Comparison of ENCODE assay signal across 23 cellular contexts in genomic region chr14:27506272-27506671, GRCh38.
DNase-seq lines count a peak whose midpoint lies in the region; ATAC-seq, FAIRE-seq and TF ChIP-seq lines count a peak whose summit lies in the region.
"Had no signal": no experiment of that assay in that cellular context is flagged by ENCODE, and none has a peak within 500 bp of the region (broad histone marks: within the 10 kb centered on the region; RNA-seq: fewer than 3 reads in every experiment).

No MANE protein-coding gene starts in this region.

- H3K27me3 ChIP-seq in HepG2 (ENCODE audit: control insufficient read depth in 1 of 2, insufficient read depth in 2 of 2, low read length in 2 of 2) (no peaks in the 10 kb centered on the region), right lobe of liver (no peaks in the 10 kb centered on the region), endodermal cell (ENCODE audit: control insufficient read depth, insufficient read depth, low read length, poor library complexity, severe bottlenecking) (no peaks in the 10 kb centered on the region), Caco-2 (replicated peaks; ENCODE audit: control insufficient read depth, insufficient read depth, low read length) (no peaks in the 10 kb centered on the region)
- H3K27me3 ChIP-seq: BLaER1 treated with 17β-estradiol and CSF1 and Interleukin-3, amounts not matched to agents 10 nM and 100 nM; SJCRH30 had no signal

- H3K9ac ChIP-seq in HepG2 (ENCODE audit: insufficient read depth, low read depth, low read length) (no peak overlapping the region), endodermal cell (ENCODE audit: extremely low read depth, low read length, poor library complexity, severe bottlenecking) (no peak overlapping the region)
- H3K9ac ChIP-seq: BLaER1 treated with 17β-estradiol and CSF1 and Interleukin-3, amounts not matched to agents 10 nM and 100 nM had no signal

- no peak overlapping the region for H3K4me2 ChIP-seq in HepG2 (ENCODE audit: low read depth, low read length)
- H3K4me2 ChIP-seq: A549; BLaER1 treated with 17β-estradiol and CSF1 and Interleukin-3, amounts not matched to agents 10 nM and 100 nM had no signal

- TF ChIP-seq EP300 in HepG2 (IDR thresholded peaks at IDR 0.05; ENCODE audit: low read depth in 2 of 2, low read length in 2 of 2) (no peak), HepG2 (CRISPR knock-in tag; IDR thresholded peaks at IDR 0.05; ENCODE audit: borderline replicate concordance) (no peak)

- CTCF ChIA-PET in HepG2 (lab: Yijun Ruan, JAX; ENCODE audit: low intra/inter-chr PET ratio, low total read pairs): no interaction called here
- CTCF ChIA-PET in Caco-2 (lab: Charles Lee): no interaction called here

- TF ChIP-seq CTCF in HepG2 (CRISPR knock-in tag; IDR thresholded peaks at IDR 0.05) (no peak), right lobe of liver (IDR thresholded peaks at IDR 0.05) (no peak), endodermal cell (conservative IDR thresholded peaks at IDR 0.05) (peak; percentile 55), Caco-2 (IDR thresholded peaks at IDR 0.05; ENCODE audit: insufficient read depth in 1 of 2, low read depth in 1 of 2, low read length in 1 of 2, severe bottlenecking in 1 of 2, unreplicated experiment in 1 of 2) (no peak)

- H3K9me3 Mint-ChIP-seq in endodermal cell (peaks cover 26% of the 10 kb centered on the region), Caco-2 (ENCODE audit: unreplicated experiment) (no peaks in the 10 kb centered on the region)

- TF ChIP-seq POLR2A in HepG2 (IDR thresholded peaks at IDR 0.05; ENCODE audit: insufficient read depth in 1 of 2, low read depth in 2 of 2, low read length in 2 of 2) (no peak), right lobe of liver (IDR thresholded peaks at IDR 0.05) (no peak), erythroblast (IDR thresholded peaks at IDR 0.05; ENCODE audit: low read length) (no peak)

- H2AFZ ChIP-seq in HepG2 (ENCODE audit: low read length): no peak overlapping the region

- H3K79me2 ChIP-seq in HepG2 (ENCODE audit: insufficient read depth, low read length): no peaks in the 10 kb centered on the region

- H3K27ac ChIP-seq in HepG2 (ENCODE audit: extremely low read length, insufficient read depth, low read length) (no peak overlapping the region), right lobe of liver (no peak overlapping the region), endodermal cell (ENCODE audit: low read depth, low read length) (no peak overlapping the region)
- H3K27ac ChIP-seq: A549; BLaER1 treated with 17β-estradiol and CSF1 and Interleukin-3, amounts not matched to agents 10 nM and 100 nM; SJCRH30 had no signal

- no peaks in the 10 kb centered on the region for H4K20me1 ChIP-seq in HepG2 (ENCODE audit: insufficient read depth, low read length)
- H4K20me1 ChIP-seq: BLaER1 treated with 17β-estradiol and CSF1 and Interleukin-3, amounts not matched to agents 10 nM and 100 nM had no signal

- H3K36me3 Mint-ChIP-seq in endodermal cell (ENCODE audit: low read depth) (peaks cover 13% of the 10 kb centered on the region), Caco-2 (ENCODE audit: insufficient read depth, unreplicated experiment) (no peaks in the 10 kb centered on the region)

- H3K27ac Mint-ChIP-seq in endodermal cell (no peak overlapping the region), Caco-2 (ENCODE audit: unreplicated experiment) (no peak overlapping the region)
- H3K27ac Mint-ChIP-seq: CD4-positive, alpha-beta T cell had no signal

- no peaks in the 10 kb centered on the region for H3K4me1 Mint-ChIP-seq in endodermal cell
- H3K4me1 Mint-ChIP-seq in Caco-2 (ENCODE audit: low read depth, unreplicated experiment): no peaks in the 10 kb centered on the region

- FAIRE-seq in HepG2 (lab: Jason Lieb, UNC): no peak
- FAIRE-seq: A549, G401.6 had no signal

- POLR2A ChIA-PET in HepG2 (lab: Yijun Ruan, JAX): no interaction called here
- POLR2A ChIA-PET in Caco-2 (lab: Charles Lee): no interaction called here

- H3K4me3 ChIP-seq in HepG2 (replicated peaks in 1 of 3; ENCODE audit: insufficient read depth in 1 of 3, low read depth in 2 of 3, low read length in 3 of 3): no peak overlapping the region
- H3K4me3 ChIP-seq in right lobe of liver: no peak overlapping the region
- H3K4me3 ChIP-seq in endodermal cell (ENCODE audit: low read length): no peak overlapping the region
- no peak overlapping the region for H3K4me3 ChIP-seq in Caco-2 (ENCODE audit: low read depth, low read length)
- H3K4me3 ChIP-seq: A549; BLaER1 treated with 17β-estradiol and CSF1 and Interleukin-3, amounts not matched to agents 10 nM and 100 nM; SJCRH30 had no signal

- H3K9me3 ChIP-seq in HepG2 (ENCODE audit: low read length) (peaks cover 96% of the 10 kb centered on the region), right lobe of liver (no peaks in the 10 kb centered on the region), endodermal cell (ENCODE audit: control insufficient read depth, low read length) (peaks cover 17% of the 10 kb centered on the region), Caco-2 (no peaks in the 10 kb centered on the region)
- H3K9me3 ChIP-seq: A549, SJCRH30 had no signal

- intact Hi-C loops in HepG2 (cut with micrococcal nuclease; ENCODE audit: unreplicated experiment) (no loop called here), right lobe of liver (cut with DNase I) (no loop called here), Caco-2 (cut with micrococcal nuclease; ENCODE audit: unreplicated experiment) (no loop called here)

- H3K4me1 ChIP-seq in HepG2 (ENCODE audit: insufficient read depth, low read length) (no peaks in the 10 kb centered on the region), right lobe of liver (no peaks in the 10 kb centered on the region), endodermal cell (ENCODE audit: control insufficient read depth, insufficient read depth, low read length) (no peaks in the 10 kb centered on the region), Caco-2 (no peaks in the 10 kb centered on the region)
- H3K4me1 ChIP-seq: A549; BLaER1 treated with 17β-estradiol and CSF1 and Interleukin-3, amounts not matched to agents 10 nM and 100 nM; SJCRH30 had no signal

- no peak for DNase-seq in HepG2 (ENCODE audit: low spot score)
- no peak for DNase-seq in right lobe of liver
- peak; percentile 40 for DNase-seq in SK-MEL-5 (ENCODE audit: low read depth, low spot score)
- DNase-seq in endodermal cell: peak; percentile 49
- DNase-seq in DMS79 treated with DMSO at 0.1 percent for 48 hours (lab: John Stamatoyannopoulos, UW): no peak
- DNase-seq in dermis blood vessel endothelial cell: no peak
- DNase-seq in erythroblast (lab: John Stamatoyannopoulos, UW): no peak
- DNase-seq in Caco-2: no peak
- DNase-seq: AML-193; CD4-positive, alpha-beta T cell; DMS53; IMR-90; KG1; NCI-H1105; NCI-H1436 treated with DMSO at 0.1 percent for 48 hours; NCI-H187 treated with DMSO at 0.1 percent for 48 hours; NCI-H524; NCI-H774; PC-3; SJCRH30 had no signal

- WGBS in HepG2 (ENCODE audit: low lambda C conversion rate): 0% methylated on average over 1 of the region's 1 CpG
- no CpG with 5 or more reads among the region's 1 CpG for WGBS in right lobe of liver (ENCODE audit: insufficient coverage, low coverage, low lambda C conversion rate, missing lambda C conversion rate)
- WGBS in endodermal cell (ENCODE audit: insufficient coverage in 1 of 2, insufficient read length in 1 of 2), 2 experiments: 87% methylated on average over 1 of the region's 1 CpG; no CpG with 5 or more reads in 1 of the 2 experiments

- in situ Hi-C loops in HepG2 (cut with HindIII; ENCODE audit: extremely low pct_ligation_motif_present, low pct_unique_long_range_greater_than_20kb) (no loop called here), SK-MEL-5 (cut with HindIII; ENCODE audit: low pct_unique_long_range_greater_than_20kb, low sequenced_read_pairs) (no loop called here)

- BruUV-seq in HepG2 (replicated peaks; lab: Mats Ljungman, UMichigan): no TSS peak
- BruUV-seq in Caco-2 (replicated peaks; lab: Mats Ljungman, UMichigan): no TSS peak

- H3K4me3 Mint-ChIP-seq in endodermal cell (no peak overlapping the region), Caco-2 (ENCODE audit: unreplicated experiment) (no peak overlapping the region)
- H3K4me3 Mint-ChIP-seq: CD4-positive, alpha-beta T cell had no signal

- H3K27me3 Mint-ChIP-seq in endodermal cell (ENCODE audit: insufficient read depth) (no peaks in the 10 kb centered on the region), Caco-2 (ENCODE audit: insufficient read depth, unreplicated experiment) (no peaks in the 10 kb centered on the region)
- H3K27me3 Mint-ChIP-seq: CD4-positive, alpha-beta T cell had no signal

- TF ChIP-seq RAD21 in HepG2 (CRISPR knock-in tag; IDR thresholded peaks at IDR 0.05): no peak

- H3K36me3 ChIP-seq in HepG2 (replicated peaks in 1 of 2; ENCODE audit: control insufficient read depth in 1 of 2, insufficient read depth in 2 of 2, low read length in 2 of 2) (no peaks in the 10 kb centered on the region), right lobe of liver (no peaks in the 10 kb centered on the region), endodermal cell (ENCODE audit: control insufficient read depth, insufficient read depth, low read length) (no peaks in the 10 kb centered on the region), Caco-2 (ENCODE audit: control insufficient read depth, insufficient read depth, low read length) (no peaks in the 10 kb centered on the region)
- H3K36me3 ChIP-seq: BLaER1 treated with 17β-estradiol and CSF1 and Interleukin-3, amounts not matched to agents 10 nM and 100 nM; SJCRH30 had no signal

- ATAC-seq in HepG2 (no peak), right lobe of liver (no peak)
- ATAC-seq: A549, PC-3 had no signal

TF ChIP-seq in HepG2, 621 proteins besides CTCF, POLR2A, EP300 and RAD21:
- no peak for TF ChIP-seq IRX3 (CRISPR knock-in tag; IDR thresholded peaks at IDR 0.05; ENCODE audit: borderline replicate concordance, low read depth)
- TF ChIP-seq NFE2L1 (CRISPR knock-in tag; IDR thresholded peaks at IDR 0.05; ENCODE audit: borderline replicate concordance): no peak
- TF ChIP-seq GABPA (IDR thresholded peaks at IDR 0.05; ENCODE audit: low read depth, low read length): peak; percentile 23
- no peak for TF ChIP-seq GABPA (CRISPR knock-in tag; IDR thresholded peaks at IDR 0.05; ENCODE audit: low read depth)

Comparison
In these comparisons a context has a peak if more than half of its experiments do, and no peak if none do; other contexts are left out.
1. DNase-seq: peak in SK-MEL-5 (single experiment) and endodermal cell (single experiment); none in HepG2 (single experiment), right lobe of liver (0 of 3), DMS79 treated with DMSO at 0.1 percent for 48 hours (single experiment), dermis blood vessel endothelial cell (single experiment), erythroblast (0 of 2) and Caco-2 (0 of 2).